ENCODE assay signal across 26 cellular contexts in genomic region chr3:151400341-151400740, GRCh38. TPM values are rescaled to one million over a fixed set of nuclear protein-coding genes. Genes with fewer than 3 reads are reported as not detected.
"Had no signal": no experiment of that assay in that cellular context is flagged by ENCODE, and none has a peak within 500 bp of the region (broad histone marks: within the 10 kb centered on the region; RNA-seq: fewer than 3 reads in every experiment).

No MANE protein-coding gene starts in this region.

- H3K4me3 Mint-ChIP-seq: activated B cell treated with CpG ODN at 0.5 μM for 24 hours; activated CD4-positive, alpha-beta T cell treated with anti-CD3 and anti-CD28 coated beads, Interleukin-2, amount 10 ng/mL, durations not matched to agents 24 days and 14 days; activated naive CD4-positive, alpha-beta T cell treated with anti-CD3 and anti-CD28 coated beads, Interleukin-2, amount 10 ng/mL, durations not matched to agents 7 days and 5 days; activated naive CD8-positive, alpha-beta T cell treated with anti-CD3 and anti-CD28 coated beads for 36 hours; T-helper 1 cell treated with Interleukin-12 subunit alpha and Interleukin-12 subunit beta and Interleukin-4 antibody, amounts not matched to agents 30 μg/mL and 1 μg/mL, for 36 hours had no signal

- H3K4me3 ChIP-seq: K562, Peyer's patch had no signal

- DNase-seq: activated B cell treated with CpG ODN at 0.5 μM for 24 hours; activated CD4-positive, alpha-beta T cell treated with anti-CD3 and anti-CD28 coated beads for 1 hour; activated CD4-positive, alpha-beta T cell treated with anti-CD3 and anti-CD28 coated beads, Interleukin-2, amount 10 ng/mL, durations not matched to agents 24 days and 14 days; activated CD4-positive, alpha-beta T cell treated with anti-CD3 and anti-CD28 coated beads, Interleukin-2, amount 50 U/mL, for 48 hours; activated CD8-positive, alpha-beta memory T cell treated with anti-CD3 and anti-CD28 coated beads for 24 hours; activated gamma-delta T cell treated with Interleukin-2 at 50 U/mL for 16 hours; activated naive CD4-positive, alpha-beta T cell treated with anti-CD3 and anti-CD28 coated beads, Interleukin-2, amount 10 ng/mL, durations not matched to agents 7 days and 5 days; activated naive CD8-positive, alpha-beta T cell treated with anti-CD3 and anti-CD28 coated beads for 36 hours; activated T-cell treated with anti-CD3 and anti-CD28 coated beads, Interleukin-2, amount 50 U/mL, for 48 hours; central memory CD4-positive, alpha-beta T cell; Kasumi-1; NCI-H1048; NCI-H146; NCI-H187 treated with DMSO at 0.1 percent for 48 hours; NCI-H2081 treated with DMSO at 0.1 percent for 48 hours; NCI-H2227 treated with DMSO at 0.1 percent for 48 hours; NCI-H446 treated with DMSO at 0.1 percent for 48 hours; NCI-H526; NCI-H82; Peyer's patch; SHP77 treated with DMSO at 0.1 percent for 48 hours had no signal

- H3K36me3 Mint-ChIP-seq: activated naive CD4-positive, alpha-beta T cell treated with anti-CD3 and anti-CD28 coated beads, Interleukin-2, amount 10 ng/mL, durations not matched to agents 7 days and 5 days; activated naive CD8-positive, alpha-beta T cell treated with anti-CD3 and anti-CD28 coated beads for 36 hours had no signal

- H3K9me3 Mint-ChIP-seq: activated B cell treated with CpG ODN at 0.5 μM for 24 hours; activated CD4-positive, alpha-beta T cell treated with anti-CD3 and anti-CD28 coated beads, Interleukin-2, amount 10 ng/mL, durations not matched to agents 24 days and 14 days; activated naive CD4-positive, alpha-beta T cell treated with anti-CD3 and anti-CD28 coated beads, Interleukin-2, amount 10 ng/mL, durations not matched to agents 7 days and 5 days; activated naive CD8-positive, alpha-beta T cell treated with anti-CD3 and anti-CD28 coated beads for 36 hours; activated T-helper 2 cell treated with anti-CD3 and anti-CD28 coated beads, Interferon-gamma antibody, Interleukin-2, Interleukin-4, amounts not matched to agents 10 μg/mL and 5 μg/mL and 100 μg/mL, durations not matched to agents 14 hours and 24 hours and 36 hours; T-helper 1 cell treated with Interleukin-12 subunit alpha and Interleukin-12 subunit beta and Interleukin-4 antibody, amounts not matched to agents 30 μg/mL and 1 μg/mL, for 36 hours had no signal

- H3K4me1 Mint-ChIP-seq: activated CD4-positive, alpha-beta T cell treated with anti-CD3 and anti-CD28 coated beads, Interleukin-2, amount 10 ng/mL, durations not matched to agents 24 days and 14 days; activated naive CD4-positive, alpha-beta T cell treated with anti-CD3 and anti-CD28 coated beads, Interleukin-2, amount 10 ng/mL, durations not matched to agents 7 days and 5 days; activated naive CD8-positive, alpha-beta T cell treated with anti-CD3 and anti-CD28 coated beads for 36 hours had no signal

- H3K4me1 ChIP-seq: Peyer's patch had no signal

- H3K27ac Mint-ChIP-seq: activated B cell treated with CpG ODN at 0.5 μM for 24 hours; activated CD4-positive, alpha-beta T cell treated with anti-CD3 and anti-CD28 coated beads, Interleukin-2, amount 10 ng/mL, durations not matched to agents 24 days and 14 days; activated naive CD4-positive, alpha-beta T cell treated with anti-CD3 and anti-CD28 coated beads, Interleukin-2, amount 10 ng/mL, durations not matched to agents 7 days and 5 days; activated naive CD8-positive, alpha-beta T cell treated with anti-CD3 and anti-CD28 coated beads for 36 hours; activated T-helper 2 cell treated with anti-CD3 and anti-CD28 coated beads, Interferon-gamma antibody, Interleukin-2, Interleukin-4, amounts not matched to agents 10 μg/mL and 5 μg/mL and 100 μg/mL, durations not matched to agents 14 hours and 24 hours and 36 hours; T-helper 1 cell treated with Interleukin-12 subunit alpha and Interleukin-12 subunit beta and Interleukin-4 antibody, amounts not matched to agents 30 μg/mL and 1 μg/mL, for 36 hours had no signal

- H3K9me3 ChIP-seq: Peyer's patch had no signal

- H3K27me3 Mint-ChIP-seq: activated B cell treated with CpG ODN at 0.5 μM for 24 hours; activated naive CD4-positive, alpha-beta T cell treated with anti-CD3 and anti-CD28 coated beads, Interleukin-2, amount 10 ng/mL, durations not matched to agents 7 days and 5 days had no signal

- H3K27me3 ChIP-seq: Peyer's patch had no signal

- H3K27ac ChIP-seq: Peyer's patch had no signal

- H3K36me3 ChIP-seq: Peyer's patch had no signal

- ATAC-seq: K562 had no signal

RNA-seq across cellular contexts. Expression of gene P2RY12, which starts 15.8 kb away (rescaled TPM):
- total RNA-seq: activated CD4-positive, alpha-beta T cell treated with anti-CD3 and anti-CD28 coated beads, Interleukin-2, amount 10 ng/mL, durations not matched to agents 24 days and 14 days; activated naive CD8-positive, alpha-beta T cell treated with anti-CD3 and anti-CD28 coated beads for 36 hours; activated T-helper 2 cell treated with anti-CD3 and anti-CD28 coated beads, Interferon-gamma antibody, Interleukin-2, Interleukin-4, amounts not matched to agents 10 μg/mL and 5 μg/mL and 100 μg/mL, durations not matched to agents 14 hours and 24 hours and 36 hours; chondrocyte; K562; SK-MEL-5 had no signal
